In the genomic region with DNA sequence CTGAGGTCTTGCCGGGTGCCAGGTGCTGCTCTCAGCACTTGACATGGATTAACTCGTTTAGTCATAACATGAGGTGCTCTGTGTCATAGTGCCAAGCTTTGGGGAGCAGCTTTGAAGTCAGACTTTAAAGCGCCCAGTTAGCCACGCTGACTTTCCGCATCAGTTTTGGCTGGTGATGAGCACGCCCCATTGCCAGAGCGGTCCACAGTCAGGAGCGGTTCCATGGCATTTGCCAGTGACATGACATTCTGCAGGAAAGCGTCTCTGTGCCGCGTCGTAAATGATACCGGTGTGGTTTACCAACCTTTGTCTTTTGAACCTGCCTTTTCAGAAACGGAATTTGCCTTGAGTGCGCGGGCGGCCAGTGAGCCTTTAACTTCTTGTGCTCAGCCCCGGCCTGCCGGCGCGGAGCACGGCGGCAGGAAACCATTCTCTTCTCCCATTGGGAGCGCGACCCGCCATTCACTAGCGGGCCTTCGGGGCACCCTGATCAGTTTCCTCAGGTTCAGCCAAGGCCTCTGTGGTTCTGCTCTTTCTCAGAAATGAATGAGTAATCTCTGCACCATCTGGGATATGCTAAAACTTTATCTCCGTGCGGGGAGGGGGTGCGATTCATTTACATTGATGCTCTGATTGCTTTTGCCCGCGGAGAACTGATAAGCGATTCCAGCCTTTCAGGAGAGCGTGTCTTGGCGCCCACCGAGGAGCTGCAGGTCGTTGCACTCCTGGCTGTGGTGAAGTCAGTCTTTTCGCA, we compare ENCODE assay signal across 9 cellular contexts. TPM values are rescaled to one million over a fixed set of nuclear protein-coding genes. Genes with fewer than 3 reads are reported as not detected.
A peak's percentile ranks its signal among the peaks of the same experiment; 100 is the strongest.
DNase-seq lines count a peak whose midpoint lies in the region; ATAC-seq and TF ChIP-seq lines count a peak whose summit lies in the region.
"Had no signal": no experiment of that assay in that cellular context is flagged by ENCODE, and none has a peak within 500 bp of the region (broad histone marks: within the 10 kb centered on the region; RNA-seq: fewer than 3 reads in every experiment).

No MANE protein-coding gene starts in this region.

- H3K27ac ChIP-seq in heart left ventricle = peak overlapping the region in 6 of 12 donors; percentile 14 to 70 (median 38)

- no peak for TF ChIP-seq CTCF in heart left ventricle (IDR thresholded peaks at IDR 0.05)

- H3K9me3 ChIP-seq in heart left ventricle = no peaks in the 10 kb centered on the region

- WGBS in heart left ventricle, 4 donors = 10 to 17% (median 11%) methylated on average over 39 of the region's 39 CpGs

- H3K36me3 Mint-ChIP-seq in activated naive CD4-positive, alpha-beta T cell treated with anti-CD3 and anti-CD28 coated beads for 36 hours (ENCODE audit: low read depth) = no peaks in the 10 kb centered on the region

- ATAC-seq in GM19397 (IDR thresholded peaks at IDR 0.05; ENCODE audit: unreplicated experiment) = peak; percentile 76
- peak; percentile 51 to 90 (median 86) for ATAC-seq in heart left ventricle
- ATAC-seq in GM18861 (IDR thresholded peaks at IDR 0.05; ENCODE audit: unreplicated experiment) = no peak
- ATAC-seq in GM21576 (IDR thresholded peaks at IDR 0.05; ENCODE audit: unreplicated experiment) = no peak

- TF ChIP-seq POLR2A in heart left ventricle (IDR thresholded peaks at IDR 0.05) = no peak

- no peak overlapping the region for H3K27ac Mint-ChIP-seq in activated naive CD4-positive, alpha-beta T cell treated with anti-CD3 and anti-CD28 coated beads for 36 hours

- H3K4me3 ChIP-seq in heart left ventricle = peak overlapping the region in 11 of 12 donors; percentile 1 to 58 (median 47)

- CTCF ChIA-PET in activated naive CD4-positive, alpha-beta T cell treated with anti-CD3 and anti-CD28 coated beads for 36 hours (lab: Charles Lee) = interaction anchor here (0.8 kb wide), 1 partner anchor 10 kb away, joined by 3 read pairs; no protein-coding TSS in a partner anchor

- DNase-seq in NCI-H2107 treated with DMSO at 0.1 percent for 48 hours (lab: John Stamatoyannopoulos, UW; ENCODE audit: unreplicated experiment) (peak; percentile 79), heart left ventricle (peak; percentile 46 to 77 (median 69)), posterior cingulate gyrus (peak in 9 of 10 donors; percentile 14 to 88 (median 35)), NCI-H128 (lab: John Stamatoyannopoulos, UW; ENCODE audit: unreplicated experiment) (no peak)
- peak; percentile 80 for DNase-seq in activated naive CD4-positive, alpha-beta T cell treated with anti-CD3 and anti-CD28 coated beads for 36 hours

- peaks cover 4% of the 10 kb centered on the region for H3K4me1 Mint-ChIP-seq in activated naive CD4-positive, alpha-beta T cell treated with anti-CD3 and anti-CD28 coated beads for 36 hours (ENCODE audit: low read depth)

- intact Hi-C loops in activated naive CD4-positive, alpha-beta T cell treated with anti-CD3 and anti-CD28 coated beads for 36 hours (cut with micrococcal nuclease) = loop anchor here (1.0 kb wide), 2 partner anchors 120 to 159 kb away; partner anchors contain the start of gene EIF5A2
- intact Hi-C loops in heart left ventricle (cut with DNase I) (no loop called here), posterior cingulate gyrus (cut with DNase I) (no loop called here)

- peaks cover 0 to 14% (median 5%) of the 10 kb centered on the region in 12 donors for H3K4me1 ChIP-seq in heart left ventricle

- H3K4me3 Mint-ChIP-seq in activated naive CD4-positive, alpha-beta T cell treated with anti-CD3 and anti-CD28 coated beads for 36 hours = no peak overlapping the region

- H3K36me3 ChIP-seq in heart left ventricle = no peaks in the 10 kb centered on the region

- peaks cover 0 to 14% (median 0%) of the 10 kb centered on the region in 9 donors for H3K27me3 ChIP-seq in heart left ventricle

- H3K9me3 Mint-ChIP-seq in activated naive CD4-positive, alpha-beta T cell treated with anti-CD3 and anti-CD28 coated beads for 36 hours = no peaks in the 10 kb centered on the region

- H3K27me3 Mint-ChIP-seq in activated naive CD4-positive, alpha-beta T cell treated with anti-CD3 and anti-CD28 coated beads for 36 hours (ENCODE audit: low read depth) = peaks cover 14% of the 10 kb centered on the region

RNA-seq across cellular contexts. Expression of gene SLC2A2, which starts 1.7 kb away (rescaled TPM):
- not detected for total RNA-seq in activated naive CD4-positive, alpha-beta T cell treated with anti-CD3 and anti-CD28 coated beads for 36 hours
- total RNA-seq in heart left ventricle = not detected
- polyA plus RNA-seq in heart left ventricle = under 1 TPM in 1 of 2 donors, not detected in 1; 0.11 TPM
- total RNA-seq: T-helper 2 cell treated with Interferon-gamma antibody and Interleukin-4, amounts not matched to agents 100 ng/mL and 5 ng/mL, for 36 hours had no signal

Comparison
In these comparisons a context has a peak if more than half of its experiments do, and no peak if none do; other contexts are left out.
1. ATAC-seq: peak in GM19397 (single experiment) and heart left ventricle (4 of 4); none in GM18861 (single experiment) and GM21576 (single experiment).